9 cellular contexts compared by ENCODE assay signal in the genomic region with DNA sequence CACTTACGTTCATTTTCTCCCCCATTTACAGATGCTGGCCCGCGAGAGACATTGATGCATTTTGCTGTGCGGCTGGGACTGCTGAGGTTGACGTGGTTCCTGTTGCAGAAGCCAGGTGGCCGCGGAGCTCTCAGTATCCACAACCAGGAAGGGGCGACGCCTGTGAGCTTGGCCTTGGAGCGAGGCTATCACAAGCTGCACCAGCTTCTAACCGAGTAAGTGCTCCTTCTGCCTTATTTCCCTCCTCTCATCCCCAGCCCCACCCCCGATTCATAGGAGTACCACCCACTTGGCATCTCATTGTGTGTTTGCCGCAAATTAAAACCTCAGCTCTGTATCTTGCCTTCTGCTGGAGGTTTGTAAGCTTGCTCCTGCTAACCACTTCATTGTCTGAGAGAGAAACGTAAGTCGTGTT.
DNase-seq lines count a peak whose midpoint lies in the region; ATAC-seq and TF ChIP-seq lines count a peak whose summit lies in the region.
"Had no signal": no experiment of that assay in that cellular context is flagged by ENCODE, and none has a peak within 500 bp of the region (broad histone marks: within the 10 kb centered on the region; RNA-seq: fewer than 3 reads in every experiment).

No MANE protein-coding gene starts in this region.

- POLR2A ChIA-PET in CD4-positive, alpha-beta memory T cell (lab: Charles Lee; ENCODE audit: partially characterized antibody): no interaction called here

- H3K9me3 Mint-ChIP-seq in CD4-positive, alpha-beta memory T cell: no peaks in the 10 kb centered on the region
- no peaks in the 10 kb centered on the region for H3K9me3 Mint-ChIP-seq in activated naive CD4-positive, alpha-beta T cell treated with anti-CD3 and anti-CD28 coated beads, Interleukin-2, amount 10 ng/mL, durations not matched to agents 7 days and 5 days
- no peaks in the 10 kb centered on the region for H3K9me3 Mint-ChIP-seq in immature natural killer cell

- no peaks in the 10 kb centered on the region for H3K27me3 Mint-ChIP-seq in CD4-positive, alpha-beta memory T cell
- H3K27me3 Mint-ChIP-seq in activated naive CD4-positive, alpha-beta T cell treated with anti-CD3 and anti-CD28 coated beads, Interleukin-2, amount 10 ng/mL, durations not matched to agents 7 days and 5 days: no peaks in the 10 kb centered on the region
- H3K27me3 Mint-ChIP-seq in immature natural killer cell (ENCODE audit: low read depth in 3 of 3): peaks cover 0 to 1% (median 0%) of the 10 kb centered on the region in 3 donors

- TF ChIP-seq CTCF in stomach (IDR thresholded peaks at IDR 0.05): peak in 5 of 7 experiments; percentile 22 to 69 (median 33)

- peak overlapping the region; percentile 10 to 91 (median 76) for H3K27ac Mint-ChIP-seq in CD4-positive, alpha-beta memory T cell
- H3K27ac Mint-ChIP-seq in activated naive CD4-positive, alpha-beta T cell treated with anti-CD3 and anti-CD28 coated beads, Interleukin-2, amount 10 ng/mL, durations not matched to agents 7 days and 5 days: peak overlapping the region; percentile 42
- peak overlapping the region; percentile 43 to 95 (median 88) for H3K27ac Mint-ChIP-seq in immature natural killer cell

- H3K4me3 Mint-ChIP-seq in CD4-positive, alpha-beta memory T cell: peak overlapping the region in 7 of 8 donors; percentile 3 to 62 (median 29)
- no peak overlapping the region for H3K4me3 Mint-ChIP-seq in activated naive CD4-positive, alpha-beta T cell treated with anti-CD3 and anti-CD28 coated beads, Interleukin-2, amount 10 ng/mL, durations not matched to agents 7 days and 5 days
- peak overlapping the region; percentile 79 to 87 (median 83) for H3K4me3 Mint-ChIP-seq in immature natural killer cell

- ATAC-seq in HG02678 (IDR thresholded peaks at IDR 0.05; ENCODE audit: unreplicated experiment): no peak

- 7 to 32% (median 20%) methylated on average over 15 of the region's 15 CpGs for WGBS in stomach, 5 donors

- peak; percentile 6 to 40 (median 32) for DNase-seq in CD4-positive, alpha-beta memory T cell
- DNase-seq in NCI-H2171 (lab: John Stamatoyannopoulos, UW) (peak; percentile 47), immature natural killer cell (peak; percentile 59 to 69 (median 67)), stomach (peak; percentile 86), NCI-H524 treated with DMSO at 0.1 percent for 48 hours (lab: John Stamatoyannopoulos, UW) (no peak), SW 1271 (lab: John Stamatoyannopoulos, UW) (no peak)
- DNase-seq in activated naive CD4-positive, alpha-beta T cell treated with anti-CD3 and anti-CD28 coated beads, Interleukin-2, amount 10 ng/mL, durations not matched to agents 7 days and 5 days: peak; percentile 66

- no peak for TF ChIP-seq EP300 in stomach (IDR thresholded peaks at IDR 0.05)

- no peaks in the 10 kb centered on the region for H3K36me3 ChIP-seq in CD4-positive, alpha-beta memory T cell (ENCODE audit: insufficient read depth, low read length)
- no peaks in the 10 kb centered on the region for H3K36me3 ChIP-seq in stomach

- no peaks in the 10 kb centered on the region for H3K27me3 ChIP-seq in CD4-positive, alpha-beta memory T cell (ENCODE audit: insufficient read depth, low read length)
- no peaks in the 10 kb centered on the region for H3K27me3 ChIP-seq in stomach

- no peak overlapping the region for H3K27ac ChIP-seq in CD4-positive, alpha-beta memory T cell (ENCODE audit: low read depth, low read length)
- peak overlapping the region; percentile 74 to 89 (median 84) for H3K27ac ChIP-seq in stomach
- H3K27ac ChIP-seq: SK-N-MC had no signal

- H3K4me1 Mint-ChIP-seq in CD4-positive, alpha-beta memory T cell: peaks cover 55 to 67% (median 63%) of the 10 kb centered on the region in 4 donors
- peaks cover 77% of the 10 kb centered on the region for H3K4me1 Mint-ChIP-seq in activated naive CD4-positive, alpha-beta T cell treated with anti-CD3 and anti-CD28 coated beads, Interleukin-2, amount 10 ng/mL, durations not matched to agents 7 days and 5 days
- H3K4me1 Mint-ChIP-seq in immature natural killer cell: peaks cover 54 to 57% of the 10 kb centered on the region in 2 donors

- TF ChIP-seq POLR2A in stomach (IDR thresholded peaks at IDR 0.05): no peak

- CTCF ChIA-PET in CD4-positive, alpha-beta memory T cell (lab: Charles Lee; ENCODE audit: partially characterized antibody): interaction anchor here (1.0 to 2.3 kb wide), 5 partner anchors 11 to 213 kb away, joined by 3 to 6 read pairs (median 4); no protein-coding TSS in a partner anchor
- CTCF ChIA-PET in activated naive CD4-positive, alpha-beta T cell treated with anti-CD3 and anti-CD28 coated beads, Interleukin-2, amount 10 ng/mL, durations not matched to agents 7 days and 5 days (lab: Charles Lee): interaction anchor here (0.8 to 3.8 kb wide), 9 partner anchors 11 to 247 kb away, joined by 3 to 26 read pairs (median 5); no protein-coding TSS in a partner anchor

- H3K36me3 Mint-ChIP-seq in CD4-positive, alpha-beta memory T cell: peaks cover 37 to 45% of the 10 kb centered on the region in 2 donors
- H3K36me3 Mint-ChIP-seq in activated naive CD4-positive, alpha-beta T cell treated with anti-CD3 and anti-CD28 coated beads, Interleukin-2, amount 10 ng/mL, durations not matched to agents 7 days and 5 days: peaks cover 36% of the 10 kb centered on the region
- H3K36me3 Mint-ChIP-seq in immature natural killer cell: peaks cover 0 to 4% (median 4%) of the 10 kb centered on the region in 3 donors

- H3K9me3 ChIP-seq in CD4-positive, alpha-beta memory T cell (ENCODE audit: control insufficient read depth in 1 of 2, low read length in 2 of 2): no peaks in the 10 kb centered on the region
- H3K9me3 ChIP-seq in stomach: no peaks in the 10 kb centered on the region

- H3K4me1 ChIP-seq in CD4-positive, alpha-beta memory T cell (ENCODE audit: insufficient read depth, low read length): peaks cover 35% of the 10 kb centered on the region
- H3K4me1 ChIP-seq in stomach: peaks cover 38 to 70% (median 46%) of the 10 kb centered on the region in 4 donors

- intact Hi-C loops in CD4-positive, alpha-beta memory T cell (cut with micrococcal nuclease): no loop called here
- intact Hi-C loops in stomach (cut with DNase I; ENCODE audit: low total_unique reads): no loop called here

- H3K4me3 ChIP-seq in CD4-positive, alpha-beta memory T cell (ENCODE audit: low read length in 2 of 2): no peak overlapping the region
- H3K4me3 ChIP-seq in stomach: peak overlapping the region; percentile 7 to 27 (median 24)
- H3K4me3 ChIP-seq: SK-N-MC had no signal

Comparison
In these comparisons a context has a peak if more than half of its experiments do, and no peak if none do; other contexts are left out.
1. DNase-seq: peak in CD4-positive, alpha-beta memory T cell (5 of 5), NCI-H2171 (single experiment), activated naive CD4-positive, alpha-beta T cell treated with anti-CD3 and anti-CD28 coated beads, Interleukin-2, amount 10 ng/mL, durations not matched to agents 7 days and 5 days (single experiment), immature natural killer cell (3 of 3) and stomach (single experiment); none in NCI-H524 treated with DMSO at 0.1 percent for 48 hours (single experiment) and SW 1271 (0 of 2).
2. H3K4me3 ChIP-seq: peak in stomach (4 of 4); none in CD4-positive, alpha-beta memory T cell (0 of 2).
3. Peak in every context shown above with its lines, with median percentiles within 50 percentile points of each other: H3K27ac Mint-ChIP-seq.